1 cellular context compared by ENCODE assay signal in genomic region chr22:49962751-49963646, GRCh38.
TF ChIP-seq lines count a peak whose summit lies in the region.

No MANE protein-coding gene starts in this region.

TF ChIP-seq in K562, 482 proteins besides CTCF, POLR2A, EP300 and RAD21 (continues in another document):
- peak; percentile 10 for TF ChIP-seq PCBP1 (IDR thresholded peaks at IDR 0.05; ENCODE audit: low read depth, low read length, poor library complexity, severe bottlenecking)
- TF ChIP-seq SMARCE1 (IDR thresholded peaks at IDR 0.05) = 0 out of 2 replicates have a peak, but pooled peaks have one; percentile 4
- TF ChIP-seq GABPA (tag; conservative IDR thresholded peaks at IDR 0.05; ENCODE audit: low read depth) = 0 out of 2 replicates have a peak, but pooled peaks have one; percentile 24
- TF ChIP-seq HES1 (IDR thresholded peaks at IDR 0.05; ENCODE audit: low read depth) = no peak
- TF ChIP-seq CTCFL (IDR thresholded peaks at IDR 0.05; ENCODE audit: borderline replicate concordance, insufficient read depth, low read depth, low read length, poor library complexity, severe bottlenecking) = peak; percentile 56
- peak; percentile 57; the same call in 1 of the 2 replicates for TF ChIP-seq TFAP4 (CRISPR knock-in tag; IDR thresholded peaks at IDR 0.05; ENCODE audit: borderline replicate concordance)
- 0 out of 2 replicates have a peak, but pooled peaks have one; percentile 47 for TF ChIP-seq NR2C2 (CRISPR knock-in tag; IDR thresholded peaks at IDR 0.05)
- TF ChIP-seq NR2C2 (tag; IDR thresholded peaks at IDR 0.05) = peak; percentile 78
- peak; percentile 38; the same call in 1 of the 2 replicates for TF ChIP-seq SP1 (CRISPR knock-in tag; IDR thresholded peaks at IDR 0.05)
- peak; percentile 52; the same call in 1 of the 2 replicates for TF ChIP-seq MGA (IDR thresholded peaks at IDR 0.05)
- TF ChIP-seq NR2C1 (IDR thresholded peaks at IDR 0.05) = peak; percentile 81
- peak; percentile 75 for TF ChIP-seq NR2C1 (tag; IDR thresholded peaks at IDR 0.05)
- peak; percentile 8 for TF ChIP-seq RBBP5 (IDR thresholded peaks at IDR 0.05; ENCODE audit: borderline replicate concordance, insufficient read depth, low read length, poor library complexity, severe bottlenecking)
- peak; percentile 11 for TF ChIP-seq CCNT2 (IDR thresholded peaks at IDR 0.05; ENCODE audit: borderline replicate concordance, extremely low read depth, insufficient read length, low read depth, low read length)
- peak; percentile 54 for TF ChIP-seq FIP1L1 (IDR thresholded peaks at IDR 0.05; ENCODE audit: low read depth, low read length, poor library complexity, severe bottlenecking)
- TF ChIP-seq ZFX (CRISPR knock-in tag; IDR thresholded peaks at IDR 0.05) = peak; percentile 45; the same call in 1 of the 2 replicates
- peak; percentile 75 for TF ChIP-seq POLR2G (IDR thresholded peaks at IDR 0.05; ENCODE audit: low read depth, low read length)
- no peak for TF ChIP-seq ZNF785 (CRISPR knock-in tag; IDR thresholded peaks at IDR 0.05)
- peak; percentile 81 for TF ChIP-seq RBFOX2 (IDR thresholded peaks at IDR 0.05; ENCODE audit: low read depth, low read length)
- no peak for TF ChIP-seq ATF1 (CRISPR knock-in tag; IDR thresholded peaks at IDR 0.05)
- TF ChIP-seq ATF1 (tag; IDR thresholded peaks at IDR 0.05) = 0 out of 2 replicates have a peak, but pooled peaks have one; percentile 9
- 0 out of 2 replicates have a peak, but pooled peaks have one; percentile 41 for TF ChIP-seq ELF1 (tag; IDR thresholded peaks at IDR 0.05)
- TF ChIP-seq JUND (IDR thresholded peaks at IDR 0.05; ENCODE audit: borderline replicate concordance, low read depth, low read length) = no peak
- 0 out of 3 replicates have a peak, but pooled peaks have one; percentile 2 for TF ChIP-seq JUND (tag; IDR thresholded peaks at IDR 0.05; ENCODE audit: borderline replicate concordance, low read depth, low read length)
- TF ChIP-seq ID3 (CRISPR knock-in tag; IDR thresholded peaks at IDR 0.05) = no peak
- no peak for TF ChIP-seq ID3 (tag; IDR thresholded peaks at IDR 0.05)
- no peak for TF ChIP-seq NR4A1 (CRISPR knock-in tag; IDR thresholded peaks at IDR 0.05)
- 0 out of 2 replicates have a peak, but pooled peaks have one; percentile 36 for TF ChIP-seq NR4A1 (tag; IDR thresholded peaks at IDR 0.05)
- no peak for TF ChIP-seq ZNF717 (CRISPR knock-in tag; IDR thresholded peaks at IDR 0.05)
- 0 out of 4 replicates have a peak, but pooled peaks of 1 of the 2 experiments have one; percentile 8 for TF ChIP-seq MNT (conservative IDR thresholded peaks at IDR 0.05)
